ENCODE assay signal across 8 cellular contexts in genomic region chr15:78195735-78196201, GRCh38. TPM values are rescaled to one million over a fixed set of nuclear protein-coding genes. Genes with fewer than 3 reads are reported as not detected.
DNase-seq lines count a peak whose midpoint lies in the region; ATAC-seq and TF ChIP-seq lines count a peak whose summit lies in the region.

No MANE protein-coding gene starts in this region.

- peaks cover 9% of the 10 kb centered on the region for H3K27me3 Mint-ChIP-seq in activated CD4-positive, alpha-beta T cell treated with anti-CD3 and anti-CD28 coated beads, Interleukin-2, amount 10 ng/mL, durations not matched to agents 24 days and 14 days
- peaks cover under 1 to 4% of the 10 kb centered on the region in 2 donors for H3K27me3 Mint-ChIP-seq in natural killer cell treated with Interleukin-12 subunit alpha and Interleukin-12 subunit beta and Interleukin-15 and Interleukin-18, amount 100 ng/mL, for 72 hours

- H3K4me1 ChIP-seq in effector memory CD4-positive, alpha-beta T cell (ENCODE audit: control insufficient read depth, insufficient read depth, low read length, poor library complexity, severe bottlenecking) = no peaks in the 10 kb centered on the region
- H3K4me1 ChIP-seq in upper lobe of right lung = no peaks in the 10 kb centered on the region

- peak; percentile 65 to 69 for ATAC-seq in natural killer cell treated with Interleukin-12 subunit alpha and Interleukin-12 subunit beta and Interleukin-15 and Interleukin-18, amount 100 ng/mL, for 72 hours
- peak; percentile 89 for ATAC-seq in upper lobe of right lung
- ATAC-seq in GM21367 (IDR thresholded peaks at IDR 0.05; ENCODE audit: unreplicated experiment) = no peak

- peak; percentile 87 for TF ChIP-seq CTCF in LNCaP clone FGC (IDR thresholded peaks at IDR 0.05; ENCODE audit: control insufficient read depth, extremely low read depth, insufficient read depth)
- TF ChIP-seq CTCF in upper lobe of right lung (IDR thresholded peaks at IDR 0.05) = peak; percentile 72

- H3K36me3 Mint-ChIP-seq in activated CD4-positive, alpha-beta T cell treated with anti-CD3 and anti-CD28 coated beads, Interleukin-2, amount 10 ng/mL, durations not matched to agents 24 days and 14 days (ENCODE audit: low read depth) = no peaks in the 10 kb centered on the region
- no peaks in the 10 kb centered on the region for H3K36me3 Mint-ChIP-seq in natural killer cell treated with Interleukin-12 subunit alpha and Interleukin-12 subunit beta and Interleukin-15 and Interleukin-18, amount 100 ng/mL, for 72 hours

- H3K4me3 ChIP-seq in LNCaP clone FGC (ENCODE audit: low read depth, low read length) (no peak overlapping the region), upper lobe of right lung (no peak overlapping the region)
- no peak overlapping the region for H3K4me3 ChIP-seq in effector memory CD4-positive, alpha-beta T cell (ENCODE audit: insufficient read depth, low read depth, low read length, poor library complexity, severe bottlenecking)

- intact Hi-C loops in activated CD4-positive, alpha-beta T cell treated with anti-CD3 and anti-CD28 coated beads, Interleukin-2, amount 10 ng/mL, durations not matched to agents 24 days and 14 days (cut with micrococcal nuclease) = loop anchor here (1.0 kb wide), 3 partner anchors 64 to 236 kb away; partner anchors contain the start of gene CIB2
- intact Hi-C loops in upper lobe of right lung (cut with DNase I) = no loop called here

- no peak overlapping the region for H3K4me3 Mint-ChIP-seq in activated CD4-positive, alpha-beta T cell treated with anti-CD3 and anti-CD28 coated beads, Interleukin-2, amount 10 ng/mL, durations not matched to agents 24 days and 14 days
- no peak overlapping the region for H3K4me3 Mint-ChIP-seq in natural killer cell treated with Interleukin-12 subunit alpha and Interleukin-12 subunit beta and Interleukin-15 and Interleukin-18, amount 100 ng/mL, for 72 hours

- H3K36me3 ChIP-seq in effector memory CD4-positive, alpha-beta T cell (ENCODE audit: control insufficient read depth, insufficient read depth, low read length) = no peaks in the 10 kb centered on the region
- no peaks in the 10 kb centered on the region for H3K36me3 ChIP-seq in upper lobe of right lung

- H3K9me3 Mint-ChIP-seq in activated CD4-positive, alpha-beta T cell treated with anti-CD3 and anti-CD28 coated beads, Interleukin-2, amount 10 ng/mL, durations not matched to agents 24 days and 14 days = no peaks in the 10 kb centered on the region
- H3K9me3 Mint-ChIP-seq in natural killer cell treated with Interleukin-12 subunit alpha and Interleukin-12 subunit beta and Interleukin-15 and Interleukin-18, amount 100 ng/mL, for 72 hours = no peaks in the 10 kb centered on the region

- H3K9me3 ChIP-seq in effector memory CD4-positive, alpha-beta T cell (ENCODE audit: control insufficient read depth, low read length) = no peaks in the 10 kb centered on the region
- H3K9me3 ChIP-seq in upper lobe of right lung = no peaks in the 10 kb centered on the region

- peaks cover 3% of the 10 kb centered on the region for H3K4me1 Mint-ChIP-seq in activated CD4-positive, alpha-beta T cell treated with anti-CD3 and anti-CD28 coated beads, Interleukin-2, amount 10 ng/mL, durations not matched to agents 24 days and 14 days
- no peaks in the 10 kb centered on the region for H3K4me1 Mint-ChIP-seq in natural killer cell treated with Interleukin-12 subunit alpha and Interleukin-12 subunit beta and Interleukin-15 and Interleukin-18, amount 100 ng/mL, for 72 hours (ENCODE audit: low read depth in 2 of 2)

- DNase-seq in DMS79 treated with DMSO at 0.1 percent for 48 hours (lab: John Stamatoyannopoulos, UW) (peak; percentile 5), DMS79 (lab: John Stamatoyannopoulos, UW) (no peak), LNCaP clone FGC (ENCODE audit: low read depth) (no peak), upper lobe of right lung (peak; percentile 69)
- DNase-seq in activated CD4-positive, alpha-beta T cell treated with anti-CD3 and anti-CD28 coated beads, Interleukin-2, amount 10 ng/mL, durations not matched to agents 24 days and 14 days = peak; percentile 85
- peak; percentile 12 to 32 (median 16) for DNase-seq in effector memory CD4-positive, alpha-beta T cell
- peak; percentile 49 for DNase-seq in natural killer cell treated with Interleukin-12 subunit alpha and Interleukin-12 subunit beta and Interleukin-15 and Interleukin-18, amount 100 ng/mL, for 72 hours (ENCODE audit: low spot score)

- no peak overlapping the region for H3K27ac Mint-ChIP-seq in activated CD4-positive, alpha-beta T cell treated with anti-CD3 and anti-CD28 coated beads, Interleukin-2, amount 10 ng/mL, durations not matched to agents 24 days and 14 days
- H3K27ac Mint-ChIP-seq in natural killer cell treated with Interleukin-12 subunit alpha and Interleukin-12 subunit beta and Interleukin-15 and Interleukin-18, amount 100 ng/mL, for 72 hours = no peak overlapping the region

- no peak overlapping the region for H3K27ac ChIP-seq in effector memory CD4-positive, alpha-beta T cell (ENCODE audit: insufficient read depth, low read length, poor library complexity, severe bottlenecking)
- H3K27ac ChIP-seq in upper lobe of right lung = no peak overlapping the region

- no peaks in the 10 kb centered on the region for H3K27me3 ChIP-seq in effector memory CD4-positive, alpha-beta T cell (replicated peaks; ENCODE audit: control insufficient read depth, insufficient read depth, low read length, poor library complexity, severe bottlenecking)
- H3K27me3 ChIP-seq in upper lobe of right lung = no peaks in the 10 kb centered on the region

RNA-seq across cellular contexts. Expression of gene ACSBG1, which starts 38.6 kb away (rescaled TPM):
- total RNA-seq in activated CD4-positive, alpha-beta T cell treated with anti-CD3 and anti-CD28 coated beads, Interleukin-2, amount 10 ng/mL, durations not matched to agents 24 days and 14 days = not detected in 2 replicates
- total RNA-seq in natural killer cell treated with Interleukin-12 subunit alpha and Interleukin-12 subunit beta and Interleukin-15 and Interleukin-18, amount 100 ng/mL, for 72 hours = under 1 TPM in 1 of 2 donors, not detected in 1; 0.31 TPM
- total RNA-seq in upper lobe of right lung = not detected

RNA-seq across cellular contexts. Expression of gene IDH3A, which starts 46.6 kb away (rescaled TPM):
- 165 and 169 TPM in 2 replicates for total RNA-seq in activated CD4-positive, alpha-beta T cell treated with anti-CD3 and anti-CD28 coated beads, Interleukin-2, amount 10 ng/mL, durations not matched to agents 24 days and 14 days
- total RNA-seq in natural killer cell treated with Interleukin-12 subunit alpha and Interleukin-12 subunit beta and Interleukin-15 and Interleukin-18, amount 100 ng/mL, for 72 hours = 100 to 1,000 TPM; 135 to 169 TPM
- total RNA-seq in upper lobe of right lung = 71.6 TPM

Comparison
In these comparisons a context has a peak if more than half of its experiments do, and no peak if none do; other contexts are left out.
1. DNase-seq: peak in DMS79 treated with DMSO at 0.1 percent for 48 hours (single experiment), activated CD4-positive, alpha-beta T cell treated with anti-CD3 and anti-CD28 coated beads, Interleukin-2, amount 10 ng/mL, durations not matched to agents 24 days and 14 days (single experiment), effector memory CD4-positive, alpha-beta T cell (3 of 3), natural killer cell treated with Interleukin-12 subunit alpha and Interleukin-12 subunit beta and Interleukin-15 and Interleukin-18, amount 100 ng/mL, for 72 hours (single experiment) and upper lobe of right lung (single experiment); none in DMS79 (single experiment) and LNCaP clone FGC (single experiment).